Comparison of ENCODE assay signal across 18 cellular contexts in the genomic region with DNA sequence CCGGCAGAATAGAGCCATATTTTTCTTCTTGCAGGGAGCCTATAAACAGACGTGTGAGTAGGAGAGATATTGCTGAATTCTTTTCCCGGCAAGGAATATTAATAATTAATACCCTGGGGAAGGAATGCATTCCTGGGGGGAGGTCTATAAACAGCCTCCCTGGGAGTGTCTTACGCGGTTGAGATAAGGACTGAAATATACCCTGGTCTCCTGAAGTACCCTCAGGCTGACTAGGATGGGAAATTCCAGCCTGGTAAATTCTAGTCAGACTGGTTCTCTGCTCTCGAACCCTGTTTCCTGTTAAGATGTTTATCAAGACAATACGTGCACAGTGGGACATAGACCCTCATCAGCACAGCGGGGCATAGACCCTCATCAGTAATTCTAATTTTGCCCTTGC. TPM values are rescaled to one million over a fixed set of nuclear protein-coding genes. Genes with fewer than 3 reads are reported as not detected.
"Had no signal": no experiment of that assay in that cellular context is flagged by ENCODE, and none has a peak within 500 bp of the region (broad histone marks: within the 10 kb centered on the region; RNA-seq: fewer than 3 reads in every experiment).

No MANE protein-coding gene starts in this region.

RNA-seq across cellular contexts. Expression of a gene that starts 15.2 kb away (rescaled TPM):
- total RNA-seq: naive thymus-derived CD8-positive, alpha-beta T cell; natural killer cell treated with Interleukin-12 subunit alpha and Interleukin-12 subunit beta and Interleukin-15 and Interleukin-18, amount 100 ng/mL, for 72 hours; neural crest cell; osteocyte; pancreas; posterior vena cava; prostate gland; right atrium auricular region; sciatic nerve; skeletal muscle tissue; stomach; subcutaneous adipose tissue; temporal lobe; thoracic aorta; tibial nerve; upper lobe of left lung; ureter had no signal
- polyA plus RNA-seq: naive thymus-derived CD8-positive, alpha-beta T cell; pancreas; small intestine; stomach had no signal

RNA-seq across cellular contexts. Expression of a gene that starts 18.2 kb away (rescaled TPM):
- total RNA-seq: neural crest cell, skeletal muscle tissue had no signal
